ENCODE assay signal across 1 cellular context in the genomic region with DNA sequence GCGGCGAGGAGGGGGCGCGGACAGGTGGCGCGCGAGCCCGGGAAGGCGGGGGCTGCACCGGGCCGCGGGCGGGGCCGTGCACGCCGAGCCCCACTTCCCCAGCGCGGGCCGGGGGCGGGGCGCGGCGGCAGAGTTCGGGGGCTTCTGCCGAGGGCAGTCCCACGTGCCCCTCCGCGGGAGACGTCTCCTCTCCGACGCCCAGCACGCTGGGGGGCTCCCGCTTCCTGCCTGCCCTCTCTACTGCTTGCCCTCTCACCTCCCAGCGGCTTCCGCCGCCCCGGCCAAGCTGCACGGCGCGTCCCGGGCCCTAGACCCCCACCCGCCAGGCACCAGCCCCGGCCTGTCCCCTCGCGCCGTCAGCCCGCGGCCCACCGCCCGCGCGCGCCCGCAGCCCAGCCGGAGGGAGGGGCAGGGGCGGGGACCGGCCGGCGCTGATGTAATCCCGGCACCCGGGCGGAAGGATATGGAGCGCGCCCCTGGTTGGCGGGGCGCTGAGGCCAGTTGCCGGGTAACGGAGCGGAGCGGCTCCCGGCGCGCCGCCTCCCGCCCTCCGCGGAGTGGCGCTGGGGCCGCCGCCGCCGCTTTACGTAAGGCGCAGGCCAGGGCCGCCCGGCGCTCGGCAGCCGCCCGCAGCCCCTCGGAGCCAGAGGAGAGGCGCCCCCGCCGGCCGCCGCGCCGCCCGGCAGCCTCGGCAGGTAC.
A peak's percentile ranks its signal among the peaks of the same experiment; 100 is the strongest.
TF ChIP-seq lines count a peak whose summit lies in the region.

A gene with protein sequence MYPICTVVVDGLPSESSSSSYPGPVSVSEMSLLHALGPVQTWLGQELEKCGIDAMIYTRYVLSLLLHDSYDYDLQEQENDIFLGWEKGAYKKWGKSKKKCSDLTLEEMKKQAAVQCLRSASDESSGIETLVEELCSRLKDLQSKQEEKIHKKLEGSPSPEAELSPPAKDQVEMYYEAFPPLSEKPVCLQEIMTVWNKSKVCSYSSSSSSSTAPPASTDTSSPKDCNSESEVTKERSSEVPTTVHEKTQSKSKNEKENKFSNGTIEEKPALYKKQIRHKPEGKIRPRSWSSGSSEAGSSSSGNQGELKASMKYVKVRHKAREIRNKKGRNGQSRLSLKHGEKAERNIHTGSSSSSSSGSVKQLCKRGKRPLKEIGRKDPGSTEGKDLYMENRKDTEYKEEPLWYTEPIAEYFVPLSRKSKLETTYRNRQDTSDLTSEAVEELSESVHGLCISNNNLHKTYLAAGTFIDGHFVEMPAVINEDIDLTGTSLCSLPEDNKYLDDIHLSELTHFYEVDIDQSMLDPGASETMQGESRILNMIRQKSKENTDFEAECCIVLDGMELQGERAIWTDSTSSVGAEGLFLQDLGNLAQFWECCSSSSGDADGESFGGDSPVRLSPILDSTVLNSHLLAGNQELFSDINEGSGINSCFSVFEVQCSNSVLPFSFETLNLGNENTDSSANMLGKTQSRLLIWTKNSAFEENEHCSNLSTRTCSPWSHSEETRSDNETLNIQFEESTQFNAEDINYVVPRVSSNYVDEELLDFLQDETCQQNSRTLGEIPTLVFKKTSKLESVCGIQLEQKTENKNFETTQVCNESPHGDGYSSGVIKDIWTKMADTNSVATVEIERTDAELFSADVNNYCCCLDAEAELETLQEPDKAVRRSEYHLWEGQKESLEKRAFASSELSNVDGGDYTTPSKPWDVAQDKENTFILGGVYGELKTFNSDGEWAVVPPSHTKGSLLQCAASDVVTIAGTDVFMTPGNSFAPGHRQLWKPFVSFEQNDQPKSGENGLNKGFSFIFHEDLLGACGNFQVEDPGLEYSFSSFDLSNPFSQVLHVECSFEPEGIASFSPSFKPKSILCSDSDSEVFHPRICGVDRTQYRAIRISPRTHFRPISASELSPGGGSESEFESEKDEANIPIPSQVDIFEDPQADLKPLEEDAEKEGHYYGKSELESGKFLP (N-terminal part only) (plus strand): TSS at position 581 of the 699 bp plus-strand sequence. CDS start 41,727 bp downstream, outside the sequence.

TF ChIP-seq in HepG2, 621 proteins besides CTCF, POLR2A, EP300 and RAD21 (continued from another document and continues in another):
- TF ChIP-seq, protein P1, sequence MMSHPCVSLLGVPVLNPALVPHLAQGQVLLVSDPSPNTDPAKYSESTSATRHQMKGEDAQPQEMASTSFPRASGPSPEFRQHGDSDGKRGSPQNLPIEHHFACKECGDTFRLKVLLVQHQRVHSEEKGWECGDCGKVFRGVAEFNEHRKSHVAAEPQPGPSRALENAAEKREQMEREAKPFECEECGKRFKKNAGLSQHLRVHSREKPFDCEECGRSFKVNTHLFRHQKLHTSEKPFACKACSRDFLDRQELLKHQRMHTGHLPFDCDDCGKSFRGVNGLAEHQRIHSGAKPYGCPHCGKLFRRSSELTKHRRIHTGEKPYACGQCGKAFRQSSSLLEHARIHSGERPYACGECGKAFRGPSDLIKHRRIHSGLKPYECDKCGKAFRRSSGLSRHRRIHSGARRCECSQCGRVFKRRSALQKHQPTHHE (CRISPR knock-in tag; IDR thresholded peaks at IDR 0.05; ENCODE audit: borderline replicate concordance): no peak
- TF ChIP-seq, protein P2, sequence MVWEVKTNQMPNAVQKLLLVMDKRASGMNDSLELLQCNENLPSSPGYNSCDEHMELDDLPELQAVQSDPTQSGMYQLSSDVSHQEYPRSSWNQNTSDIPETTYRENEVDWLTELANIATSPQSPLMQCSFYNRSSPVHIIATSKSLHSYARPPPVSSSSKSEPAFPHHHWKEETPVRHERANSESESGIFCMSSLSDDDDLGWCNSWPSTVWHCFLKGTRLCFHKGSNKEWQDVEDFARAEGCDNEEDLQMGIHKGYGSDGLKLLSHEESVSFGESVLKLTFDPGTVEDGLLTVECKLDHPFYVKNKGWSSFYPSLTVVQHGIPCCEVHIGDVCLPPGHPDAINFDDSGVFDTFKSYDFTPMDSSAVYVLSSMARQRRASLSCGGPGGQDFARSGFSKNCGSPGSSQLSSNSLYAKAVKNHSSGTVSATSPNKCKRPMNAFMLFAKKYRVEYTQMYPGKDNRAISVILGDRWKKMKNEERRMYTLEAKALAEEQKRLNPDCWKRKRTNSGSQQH (CRISPR knock-in tag; IDR thresholded peaks at IDR 0.05; ENCODE audit: low read depth): peak; percentile 80; the same call in 1 of the 2 replicates
- TF ChIP-seq, protein P3, sequence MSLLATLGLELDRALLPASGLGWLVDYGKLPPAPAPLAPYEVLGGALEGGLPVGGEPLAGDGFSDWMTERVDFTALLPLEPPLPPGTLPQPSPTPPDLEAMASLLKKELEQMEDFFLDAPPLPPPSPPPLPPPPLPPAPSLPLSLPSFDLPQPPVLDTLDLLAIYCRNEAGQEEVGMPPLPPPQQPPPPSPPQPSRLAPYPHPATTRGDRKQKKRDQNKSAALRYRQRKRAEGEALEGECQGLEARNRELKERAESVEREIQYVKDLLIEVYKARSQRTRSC (CRISPR knock-in tag; IDR thresholded peaks at IDR 0.05; ENCODE audit: low read depth): no peak
- peak; percentile 71 for TF ChIP-seq XRCC5 (optimal IDR thresholded peaks at IDR 0.05; ENCODE audit: low read length)
- TF ChIP-seq, protein P4, sequence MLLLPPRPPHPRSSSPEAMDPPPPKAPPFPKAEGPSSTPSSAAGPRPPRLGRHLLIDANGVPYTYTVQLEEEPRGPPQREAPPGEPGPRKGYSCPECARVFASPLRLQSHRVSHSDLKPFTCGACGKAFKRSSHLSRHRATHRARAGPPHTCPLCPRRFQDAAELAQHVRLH (CRISPR knock-in tag; IDR thresholded peaks at IDR 0.05; ENCODE audit: borderline replicate concordance, low read depth): no peak
- no peak for TF ChIP-seq ZNF230 (CRISPR knock-in tag; IDR thresholded peaks at IDR 0.05)
- TF ChIP-seq POLR2AphosphoS5 (IDR thresholded peaks at IDR 0.05; ENCODE audit: low read depth, low read length): no peak
- TF ChIP-seq DNMT3B (CRISPR knock-in tag; conservative IDR thresholded peaks at IDR 0.05): no peak
- TF ChIP-seq PHF8 (CRISPR knock-in tag; IDR thresholded peaks at IDR 0.05): no peak
- TF ChIP-seq, protein P5, sequence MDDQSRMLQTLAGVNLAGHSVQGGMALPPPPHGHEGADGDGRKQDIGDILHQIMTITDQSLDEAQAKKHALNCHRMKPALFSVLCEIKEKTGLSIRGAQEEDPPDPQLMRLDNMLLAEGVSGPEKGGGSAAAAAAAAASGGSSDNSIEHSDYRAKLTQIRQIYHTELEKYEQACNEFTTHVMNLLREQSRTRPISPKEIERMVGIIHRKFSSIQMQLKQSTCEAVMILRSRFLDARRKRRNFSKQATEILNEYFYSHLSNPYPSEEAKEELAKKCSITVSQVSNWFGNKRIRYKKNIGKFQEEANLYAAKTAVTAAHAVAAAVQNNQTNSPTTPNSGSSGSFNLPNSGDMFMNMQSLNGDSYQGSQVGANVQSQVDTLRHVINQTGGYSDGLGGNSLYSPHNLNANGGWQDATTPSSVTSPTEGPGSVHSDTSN (CRISPR knock-in tag; IDR thresholded peaks at IDR 0.05; ENCODE audit: borderline replicate concordance): no peak
- TF ChIP-seq, protein P6, sequence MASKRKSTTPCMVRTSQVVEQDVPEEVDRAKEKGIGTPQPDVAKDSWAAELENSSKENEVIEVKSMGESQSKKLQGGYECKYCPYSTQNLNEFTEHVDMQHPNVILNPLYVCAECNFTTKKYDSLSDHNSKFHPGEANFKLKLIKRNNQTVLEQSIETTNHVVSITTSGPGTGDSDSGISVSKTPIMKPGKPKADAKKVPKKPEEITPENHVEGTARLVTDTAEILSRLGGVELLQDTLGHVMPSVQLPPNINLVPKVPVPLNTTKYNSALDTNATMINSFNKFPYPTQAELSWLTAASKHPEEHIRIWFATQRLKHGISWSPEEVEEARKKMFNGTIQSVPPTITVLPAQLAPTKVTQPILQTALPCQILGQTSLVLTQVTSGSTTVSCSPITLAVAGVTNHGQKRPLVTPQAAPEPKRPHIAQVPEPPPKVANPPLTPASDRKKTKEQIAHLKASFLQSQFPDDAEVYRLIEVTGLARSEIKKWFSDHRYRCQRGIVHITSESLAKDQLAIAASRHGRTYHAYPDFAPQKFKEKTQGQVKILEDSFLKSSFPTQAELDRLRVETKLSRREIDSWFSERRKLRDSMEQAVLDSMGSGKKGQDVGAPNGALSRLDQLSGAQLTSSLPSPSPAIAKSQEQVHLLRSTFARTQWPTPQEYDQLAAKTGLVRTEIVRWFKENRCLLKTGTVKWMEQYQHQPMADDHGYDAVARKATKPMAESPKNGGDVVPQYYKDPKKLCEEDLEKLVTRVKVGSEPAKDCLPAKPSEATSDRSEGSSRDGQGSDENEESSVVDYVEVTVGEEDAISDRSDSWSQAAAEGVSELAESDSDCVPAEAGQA (IDR thresholded peaks at IDR 0.05; ENCODE audit: low read depth): no peak
- TF ChIP-seq, protein P6 (CRISPR knock-in tag; IDR thresholded peaks at IDR 0.05; ENCODE audit: borderline replicate concordance): peak; percentile 44; the same call in 1 of the 2 replicates
- no peak for TF ChIP-seq HIVEP1 (CRISPR knock-in tag; IDR thresholded peaks at IDR 0.05)
- no peak for TF ChIP-seq AKAP8 (CRISPR knock-in tag; IDR thresholded peaks at IDR 0.05)
- TF ChIP-seq ZNF20 (CRISPR knock-in tag; IDR thresholded peaks at IDR 0.05): no peak
- no peak; the same call in 1 of the 2 replicates for TF ChIP-seq ISL2 (CRISPR knock-in tag; IDR thresholded peaks at IDR 0.05)
- TF ChIP-seq ZNF383 (CRISPR knock-in tag; IDR thresholded peaks at IDR 0.05; ENCODE audit: borderline replicate concordance): no peak
- TF ChIP-seq, protein P7, sequence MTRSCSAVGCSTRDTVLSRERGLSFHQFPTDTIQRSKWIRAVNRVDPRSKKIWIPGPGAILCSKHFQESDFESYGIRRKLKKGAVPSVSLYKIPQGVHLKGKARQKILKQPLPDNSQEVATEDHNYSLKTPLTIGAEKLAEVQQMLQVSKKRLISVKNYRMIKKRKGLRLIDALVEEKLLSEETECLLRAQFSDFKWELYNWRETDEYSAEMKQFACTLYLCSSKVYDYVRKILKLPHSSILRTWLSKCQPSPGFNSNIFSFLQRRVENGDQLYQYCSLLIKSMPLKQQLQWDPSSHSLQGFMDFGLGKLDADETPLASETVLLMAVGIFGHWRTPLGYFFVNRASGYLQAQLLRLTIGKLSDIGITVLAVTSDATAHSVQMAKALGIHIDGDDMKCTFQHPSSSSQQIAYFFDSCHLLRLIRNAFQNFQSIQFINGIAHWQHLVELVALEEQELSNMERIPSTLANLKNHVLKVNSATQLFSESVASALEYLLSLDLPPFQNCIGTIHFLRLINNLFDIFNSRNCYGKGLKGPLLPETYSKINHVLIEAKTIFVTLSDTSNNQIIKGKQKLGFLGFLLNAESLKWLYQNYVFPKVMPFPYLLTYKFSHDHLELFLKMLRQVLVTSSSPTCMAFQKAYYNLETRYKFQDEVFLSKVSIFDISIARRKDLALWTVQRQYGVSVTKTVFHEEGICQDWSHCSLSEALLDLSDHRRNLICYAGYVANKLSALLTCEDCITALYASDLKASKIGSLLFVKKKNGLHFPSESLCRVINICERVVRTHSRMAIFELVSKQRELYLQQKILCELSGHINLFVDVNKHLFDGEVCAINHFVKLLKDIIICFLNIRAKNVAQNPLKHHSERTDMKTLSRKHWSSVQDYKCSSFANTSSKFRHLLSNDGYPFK (CRISPR knock-in tag; IDR thresholded peaks at IDR 0.05; ENCODE audit: borderline replicate concordance): no peak
- peak; percentile 58; the same call in 1 of the 2 replicates for TF ChIP-seq KDM5B (CRISPR knock-in tag; IDR thresholded peaks at IDR 0.05; ENCODE audit: borderline replicate concordance)
- TF ChIP-seq RFXAP (CRISPR knock-in tag; IDR thresholded peaks at IDR 0.05; ENCODE audit: borderline replicate concordance): peak; percentile 60; the same call in 1 of the 2 replicates
- TF ChIP-seq ZSCAN31 (CRISPR knock-in tag; IDR thresholded peaks at IDR 0.05; ENCODE audit: low read depth): peak; percentile 66; the same call in 1 of the 2 replicates
- TF ChIP-seq ETV5 (CRISPR knock-in tag; IDR thresholded peaks at IDR 0.05; ENCODE audit: borderline replicate concordance): no peak; the same call in 1 of the 2 replicates
- no peak for TF ChIP-seq MAFF (IDR thresholded peaks at IDR 0.05; ENCODE audit: low read depth, low read length)
- no peak for TF ChIP-seq ZNF589 (CRISPR knock-in tag; conservative IDR thresholded peaks at IDR 0.05)
- TF ChIP-seq ZNF558 (CRISPR knock-in tag; IDR thresholded peaks at IDR 0.05; ENCODE audit: borderline replicate concordance): no peak; the same call in 1 of the 2 replicates
- TF ChIP-seq ZBTB7B (CRISPR knock-in tag; IDR thresholded peaks at IDR 0.05): peak; percentile 77; the same call in 1 of the 2 replicates
- no peak for TF ChIP-seq SNAPC2 (CRISPR knock-in tag; IDR thresholded peaks at IDR 0.05)
- 0 out of 2 replicates have a peak, but pooled peaks have one; percentile 16 for TF ChIP-seq ZNF24 (IDR thresholded peaks at IDR 0.05)
- TF ChIP-seq NR2F1 (CRISPR knock-in tag; IDR thresholded peaks at IDR 0.05): peak in 1 of 2 experiments; percentile 33; a peak in 1 of 4 replicates
- peak; percentile 79; the same call in 1 of the 2 replicates for TF ChIP-seq RNF2 (conservative IDR thresholded peaks at IDR 0.05; ENCODE audit: low read depth)
- TF ChIP-seq, protein P8, sequence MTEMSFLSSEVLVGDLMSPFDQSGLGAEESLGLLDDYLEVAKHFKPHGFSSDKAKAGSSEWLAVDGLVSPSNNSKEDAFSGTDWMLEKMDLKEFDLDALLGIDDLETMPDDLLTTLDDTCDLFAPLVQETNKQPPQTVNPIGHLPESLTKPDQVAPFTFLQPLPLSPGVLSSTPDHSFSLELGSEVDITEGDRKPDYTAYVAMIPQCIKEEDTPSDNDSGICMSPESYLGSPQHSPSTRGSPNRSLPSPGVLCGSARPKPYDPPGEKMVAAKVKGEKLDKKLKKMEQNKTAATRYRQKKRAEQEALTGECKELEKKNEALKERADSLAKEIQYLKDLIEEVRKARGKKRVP (CRISPR knock-in tag; IDR thresholded peaks at IDR 0.05): peak in 1 of 2 experiments; percentile 97; a peak in 2 of 4 replicates
- TF ChIP-seq NR2C2 (CRISPR knock-in tag; IDR thresholded peaks at IDR 0.05; ENCODE audit: borderline replicate concordance): peak; percentile 84
